Comparison of ENCODE assay signal across 1 cellular context in genomic region chr11:31977343-31977742, GRCh38.
TF ChIP-seq lines count a peak whose summit lies in the region.

No MANE protein-coding gene starts in this region.

TF ChIP-seq in H1, 55 proteins besides CTCF, POLR2A, EP300 and RAD21 (continued from another document):
- TF ChIP-seq, protein P1, sequence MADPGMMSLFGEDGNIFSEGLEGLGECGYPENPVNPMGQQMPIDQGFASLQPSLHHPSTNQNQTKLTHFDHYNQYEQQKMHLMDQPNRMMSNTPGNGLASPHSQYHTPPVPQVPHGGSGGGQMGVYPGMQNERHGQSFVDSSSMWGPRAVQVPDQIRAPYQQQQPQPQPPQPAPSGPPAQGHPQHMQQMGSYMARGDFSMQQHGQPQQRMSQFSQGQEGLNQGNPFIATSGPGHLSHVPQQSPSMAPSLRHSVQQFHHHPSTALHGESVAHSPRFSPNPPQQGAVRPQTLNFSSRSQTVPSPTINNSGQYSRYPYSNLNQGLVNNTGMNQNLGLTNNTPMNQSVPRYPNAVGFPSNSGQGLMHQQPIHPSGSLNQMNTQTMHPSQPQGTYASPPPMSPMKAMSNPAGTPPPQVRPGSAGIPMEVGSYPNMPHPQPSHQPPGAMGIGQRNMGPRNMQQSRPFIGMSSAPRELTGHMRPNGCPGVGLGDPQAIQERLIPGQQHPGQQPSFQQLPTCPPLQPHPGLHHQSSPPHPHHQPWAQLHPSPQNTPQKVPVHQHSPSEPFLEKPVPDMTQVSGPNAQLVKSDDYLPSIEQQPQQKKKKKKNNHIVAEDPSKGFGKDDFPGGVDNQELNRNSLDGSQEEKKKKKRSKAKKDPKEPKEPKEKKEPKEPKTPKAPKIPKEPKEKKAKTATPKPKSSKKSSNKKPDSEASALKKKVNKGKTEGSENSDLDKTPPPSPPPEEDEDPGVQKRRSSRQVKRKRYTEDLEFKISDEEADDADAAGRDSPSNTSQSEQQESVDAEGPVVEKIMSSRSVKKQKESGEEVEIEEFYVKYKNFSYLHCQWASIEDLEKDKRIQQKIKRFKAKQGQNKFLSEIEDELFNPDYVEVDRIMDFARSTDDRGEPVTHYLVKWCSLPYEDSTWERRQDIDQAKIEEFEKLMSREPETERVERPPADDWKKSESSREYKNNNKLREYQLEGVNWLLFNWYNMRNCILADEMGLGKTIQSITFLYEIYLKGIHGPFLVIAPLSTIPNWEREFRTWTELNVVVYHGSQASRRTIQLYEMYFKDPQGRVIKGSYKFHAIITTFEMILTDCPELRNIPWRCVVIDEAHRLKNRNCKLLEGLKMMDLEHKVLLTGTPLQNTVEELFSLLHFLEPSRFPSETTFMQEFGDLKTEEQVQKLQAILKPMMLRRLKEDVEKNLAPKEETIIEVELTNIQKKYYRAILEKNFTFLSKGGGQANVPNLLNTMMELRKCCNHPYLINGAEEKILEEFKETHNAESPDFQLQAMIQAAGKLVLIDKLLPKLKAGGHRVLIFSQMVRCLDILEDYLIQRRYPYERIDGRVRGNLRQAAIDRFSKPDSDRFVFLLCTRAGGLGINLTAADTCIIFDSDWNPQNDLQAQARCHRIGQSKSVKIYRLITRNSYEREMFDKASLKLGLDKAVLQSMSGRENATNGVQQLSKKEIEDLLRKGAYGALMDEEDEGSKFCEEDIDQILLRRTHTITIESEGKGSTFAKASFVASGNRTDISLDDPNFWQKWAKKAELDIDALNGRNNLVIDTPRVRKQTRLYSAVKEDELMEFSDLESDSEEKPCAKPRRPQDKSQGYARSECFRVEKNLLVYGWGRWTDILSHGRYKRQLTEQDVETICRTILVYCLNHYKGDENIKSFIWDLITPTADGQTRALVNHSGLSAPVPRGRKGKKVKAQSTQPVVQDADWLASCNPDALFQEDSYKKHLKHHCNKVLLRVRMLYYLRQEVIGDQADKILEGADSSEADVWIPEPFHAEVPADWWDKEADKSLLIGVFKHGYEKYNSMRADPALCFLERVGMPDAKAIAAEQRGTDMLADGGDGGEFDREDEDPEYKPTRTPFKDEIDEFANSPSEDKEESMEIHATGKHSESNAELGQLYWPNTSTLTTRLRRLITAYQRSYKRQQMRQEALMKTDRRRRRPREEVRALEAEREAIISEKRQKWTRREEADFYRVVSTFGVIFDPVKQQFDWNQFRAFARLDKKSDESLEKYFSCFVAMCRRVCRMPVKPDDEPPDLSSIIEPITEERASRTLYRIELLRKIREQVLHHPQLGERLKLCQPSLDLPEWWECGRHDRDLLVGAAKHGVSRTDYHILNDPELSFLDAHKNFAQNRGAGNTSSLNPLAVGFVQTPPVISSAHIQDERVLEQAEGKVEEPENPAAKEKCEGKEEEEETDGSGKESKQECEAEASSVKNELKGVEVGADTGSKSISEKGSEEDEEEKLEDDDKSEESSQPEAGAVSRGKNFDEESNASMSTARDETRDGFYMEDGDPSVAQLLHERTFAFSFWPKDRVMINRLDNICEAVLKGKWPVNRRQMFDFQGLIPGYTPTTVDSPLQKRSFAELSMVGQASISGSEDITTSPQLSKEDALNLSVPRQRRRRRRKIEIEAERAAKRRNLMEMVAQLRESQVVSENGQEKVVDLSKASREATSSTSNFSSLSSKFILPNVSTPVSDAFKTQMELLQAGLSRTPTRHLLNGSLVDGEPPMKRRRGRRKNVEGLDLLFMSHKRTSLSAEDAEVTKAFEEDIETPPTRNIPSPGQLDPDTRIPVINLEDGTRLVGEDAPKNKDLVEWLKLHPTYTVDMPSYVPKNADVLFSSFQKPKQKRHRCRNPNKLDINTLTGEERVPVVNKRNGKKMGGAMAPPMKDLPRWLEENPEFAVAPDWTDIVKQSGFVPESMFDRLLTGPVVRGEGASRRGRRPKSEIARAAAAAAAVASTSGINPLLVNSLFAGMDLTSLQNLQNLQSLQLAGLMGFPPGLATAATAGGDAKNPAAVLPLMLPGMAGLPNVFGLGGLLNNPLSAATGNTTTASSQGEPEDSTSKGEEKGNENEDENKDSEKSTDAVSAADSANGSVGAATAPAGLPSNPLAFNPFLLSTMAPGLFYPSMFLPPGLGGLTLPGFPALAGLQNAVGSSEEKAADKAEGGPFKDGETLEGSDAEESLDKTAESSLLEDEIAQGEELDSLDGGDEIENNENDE (IDR thresholded peaks at IDR 0.05; ENCODE audit: insufficient replicate concordance, low read length) = no peak
- no peak for TF ChIP-seq HDAC6 (IDR thresholded peaks at IDR 0.05; ENCODE audit: low read depth, low read length)
- no peak for TF ChIP-seq RXRA (IDR thresholded peaks at IDR 0.05; ENCODE audit: insufficient read depth, low read depth, low read length)
TF ChIP-seq in H1: peak in this region for 0.
